ENCODE assay signal across 1 cellular context in the genomic region with DNA sequence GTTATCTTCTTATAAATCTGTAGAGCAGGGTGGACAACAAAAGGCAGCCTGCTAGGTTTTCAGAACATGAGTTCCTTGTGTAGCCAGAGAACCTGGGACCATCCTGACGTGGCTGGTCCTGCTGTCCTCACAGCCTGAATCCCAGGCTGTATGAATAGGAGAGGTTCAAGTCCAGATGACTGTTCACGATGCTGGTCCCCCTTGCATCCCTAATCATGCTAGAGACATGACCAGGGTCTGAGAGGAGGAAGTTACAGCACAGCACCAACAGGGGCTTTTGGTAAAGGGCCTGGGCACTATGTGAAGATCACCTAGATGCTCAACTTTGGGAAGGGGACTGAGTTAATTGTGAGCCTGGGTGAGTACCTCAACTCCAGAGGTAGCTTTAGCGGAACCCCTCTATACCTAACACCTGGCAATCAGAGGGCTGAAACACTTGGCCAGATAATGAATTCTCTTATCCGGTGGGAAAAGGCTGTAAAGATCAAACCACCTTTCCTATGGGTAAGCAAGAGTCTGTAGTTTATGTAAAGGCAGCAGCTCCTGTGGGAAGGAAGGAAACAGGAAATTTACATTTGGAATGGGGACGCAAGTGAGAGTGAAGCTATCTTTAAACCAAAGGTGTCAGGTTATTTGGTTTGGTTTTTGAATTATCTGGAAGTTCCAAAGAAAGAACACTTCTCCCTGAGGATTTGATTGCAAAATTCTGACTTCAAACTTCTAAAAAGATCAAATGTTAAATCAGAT.
TF ChIP-seq lines count a peak whose summit lies in the region.

No MANE protein-coding gene starts in this region.

TF ChIP-seq in GM23338, 12 proteins besides CTCF, POLR2A, EP300 and RAD21 (continued from another document):
- TF ChIP-seq, protein P1, sequence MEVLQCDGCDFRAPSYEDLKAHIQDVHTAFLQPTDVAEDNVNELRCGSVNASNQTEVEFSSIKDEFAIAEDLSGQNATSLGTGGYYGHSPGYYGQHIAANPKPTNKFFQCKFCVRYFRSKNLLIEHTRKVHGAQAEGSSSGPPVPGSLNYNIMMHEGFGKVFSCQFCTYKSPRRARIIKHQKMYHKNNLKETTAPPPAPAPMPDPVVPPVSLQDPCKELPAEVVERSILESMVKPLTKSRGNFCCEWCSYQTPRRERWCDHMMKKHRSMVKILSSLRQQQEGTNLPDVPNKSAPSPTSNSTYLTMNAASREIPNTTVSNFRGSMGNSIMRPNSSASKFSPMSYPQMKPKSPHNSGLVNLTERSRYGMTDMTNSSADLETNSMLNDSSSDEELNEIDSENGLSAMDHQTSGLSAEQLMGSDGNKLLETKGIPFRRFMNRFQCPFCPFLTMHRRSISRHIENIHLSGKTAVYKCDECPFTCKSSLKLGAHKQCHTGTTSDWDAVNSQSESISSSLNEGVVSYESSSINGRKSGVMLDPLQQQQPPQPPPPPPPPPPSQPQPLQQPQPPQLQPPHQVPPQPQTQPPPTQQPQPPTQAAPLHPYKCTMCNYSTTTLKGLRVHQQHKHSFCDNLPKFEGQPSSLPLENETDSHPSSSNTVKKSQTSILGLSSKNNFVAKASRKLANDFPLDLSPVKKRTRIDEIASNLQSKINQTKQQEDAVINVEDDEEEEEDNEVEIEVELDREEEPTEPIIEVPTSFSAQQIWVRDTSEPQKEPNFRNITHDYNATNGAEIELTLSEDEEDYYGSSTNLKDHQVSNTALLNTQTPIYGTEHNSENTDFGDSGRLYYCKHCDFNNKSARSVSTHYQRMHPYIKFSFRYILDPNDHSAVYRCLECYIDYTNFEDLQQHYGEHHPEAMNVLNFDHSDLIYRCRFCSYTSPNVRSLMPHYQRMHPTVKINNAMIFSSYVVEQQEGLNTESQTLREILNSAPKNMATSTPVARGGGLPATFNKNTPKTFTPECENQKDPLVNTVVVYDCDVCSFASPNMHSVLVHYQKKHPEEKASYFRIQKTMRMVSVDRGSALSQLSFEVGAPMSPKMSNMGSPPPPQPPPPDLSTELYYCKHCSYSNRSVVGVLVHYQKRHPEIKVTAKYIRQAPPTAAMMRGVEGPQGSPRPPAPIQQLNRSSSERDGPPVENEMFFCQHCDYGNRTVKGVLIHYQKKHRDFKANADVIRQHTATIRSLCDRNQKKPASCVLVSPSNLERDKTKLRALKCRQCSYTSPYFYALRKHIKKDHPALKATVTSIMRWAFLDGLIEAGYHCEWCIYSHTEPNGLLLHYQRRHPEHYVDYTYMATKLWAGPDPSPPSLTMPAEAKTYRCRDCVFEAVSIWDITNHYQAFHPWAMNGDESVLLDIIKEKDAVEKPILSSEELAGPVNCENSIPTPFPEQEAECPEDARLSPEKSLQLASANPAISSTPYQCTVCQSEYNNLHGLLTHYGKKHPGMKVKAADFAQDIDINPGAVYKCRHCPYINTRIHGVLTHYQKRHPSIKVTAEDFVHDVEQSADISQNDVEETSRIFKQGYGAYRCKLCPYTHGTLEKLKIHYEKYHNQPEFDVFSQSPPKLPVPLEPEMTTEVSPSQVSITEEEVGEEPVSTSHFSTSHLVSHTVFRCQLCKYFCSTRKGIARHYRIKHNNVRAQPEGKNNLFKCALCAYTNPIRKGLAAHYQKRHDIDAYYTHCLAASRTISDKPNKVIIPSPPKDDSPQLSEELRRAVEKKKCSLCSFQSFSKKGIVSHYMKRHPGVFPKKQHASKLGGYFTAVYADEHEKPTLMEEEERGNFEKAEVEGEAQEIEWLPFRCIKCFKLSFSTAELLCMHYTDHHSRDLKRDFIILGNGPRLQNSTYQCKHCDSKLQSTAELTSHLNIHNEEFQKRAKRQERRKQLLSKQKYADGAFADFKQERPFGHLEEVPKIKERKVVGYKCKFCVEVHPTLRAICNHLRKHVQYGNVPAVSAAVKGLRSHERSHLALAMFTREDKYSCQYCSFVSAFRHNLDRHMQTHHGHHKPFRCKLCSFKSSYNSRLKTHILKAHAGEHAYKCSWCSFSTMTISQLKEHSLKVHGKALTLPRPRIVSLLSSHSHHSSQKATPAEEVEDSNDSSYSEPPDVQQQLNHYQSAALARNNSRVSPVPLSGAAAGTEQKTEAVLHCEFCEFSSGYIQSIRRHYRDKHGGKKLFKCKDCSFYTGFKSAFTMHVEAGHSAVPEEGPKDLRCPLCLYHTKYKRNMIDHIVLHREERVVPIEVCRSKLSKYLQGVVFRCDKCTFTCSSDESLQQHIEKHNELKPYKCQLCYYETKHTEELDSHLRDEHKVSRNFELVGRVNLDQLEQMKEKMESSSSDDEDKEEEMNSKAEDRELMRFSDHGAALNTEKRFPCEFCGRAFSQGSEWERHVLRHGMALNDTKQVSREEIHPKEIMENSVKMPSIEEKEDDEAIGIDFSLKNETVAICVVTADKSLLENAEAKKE (CRISPR knock-in tag; IDR thresholded peaks at IDR 0.05): no peak
- TF ChIP-seq NANOG (IDR thresholded peaks at IDR 0.05; ENCODE audit: borderline replicate concordance) (no peak), EZH2 (IDR thresholded peaks at IDR 0.05; ENCODE audit: low read depth, unreplicated experiment) (no peak), CREB1 (CRISPR knock-in tag; IDR thresholded peaks at IDR 0.05; ENCODE audit: low read depth) (no peak), ETS1 (IDR thresholded peaks at IDR 0.05) (no peak), JUNB (IDR thresholded peaks at IDR 0.05; ENCODE audit: unreplicated experiment) (no peak), EZH2phosphoT487 (IDR thresholded peaks at IDR 0.05; ENCODE audit: unreplicated experiment) (no peak), ZNF114 (CRISPR knock-in tag; IDR thresholded peaks at IDR 0.05) (no peak), ZNF331 (CRISPR knock-in tag; IDR thresholded peaks at IDR 0.05; ENCODE audit: low read depth) (no peak), STAT1 (IDR thresholded peaks at IDR 0.05; ENCODE audit: unreplicated experiment) (no peak)
- TF ChIP-seq, protein P2, sequence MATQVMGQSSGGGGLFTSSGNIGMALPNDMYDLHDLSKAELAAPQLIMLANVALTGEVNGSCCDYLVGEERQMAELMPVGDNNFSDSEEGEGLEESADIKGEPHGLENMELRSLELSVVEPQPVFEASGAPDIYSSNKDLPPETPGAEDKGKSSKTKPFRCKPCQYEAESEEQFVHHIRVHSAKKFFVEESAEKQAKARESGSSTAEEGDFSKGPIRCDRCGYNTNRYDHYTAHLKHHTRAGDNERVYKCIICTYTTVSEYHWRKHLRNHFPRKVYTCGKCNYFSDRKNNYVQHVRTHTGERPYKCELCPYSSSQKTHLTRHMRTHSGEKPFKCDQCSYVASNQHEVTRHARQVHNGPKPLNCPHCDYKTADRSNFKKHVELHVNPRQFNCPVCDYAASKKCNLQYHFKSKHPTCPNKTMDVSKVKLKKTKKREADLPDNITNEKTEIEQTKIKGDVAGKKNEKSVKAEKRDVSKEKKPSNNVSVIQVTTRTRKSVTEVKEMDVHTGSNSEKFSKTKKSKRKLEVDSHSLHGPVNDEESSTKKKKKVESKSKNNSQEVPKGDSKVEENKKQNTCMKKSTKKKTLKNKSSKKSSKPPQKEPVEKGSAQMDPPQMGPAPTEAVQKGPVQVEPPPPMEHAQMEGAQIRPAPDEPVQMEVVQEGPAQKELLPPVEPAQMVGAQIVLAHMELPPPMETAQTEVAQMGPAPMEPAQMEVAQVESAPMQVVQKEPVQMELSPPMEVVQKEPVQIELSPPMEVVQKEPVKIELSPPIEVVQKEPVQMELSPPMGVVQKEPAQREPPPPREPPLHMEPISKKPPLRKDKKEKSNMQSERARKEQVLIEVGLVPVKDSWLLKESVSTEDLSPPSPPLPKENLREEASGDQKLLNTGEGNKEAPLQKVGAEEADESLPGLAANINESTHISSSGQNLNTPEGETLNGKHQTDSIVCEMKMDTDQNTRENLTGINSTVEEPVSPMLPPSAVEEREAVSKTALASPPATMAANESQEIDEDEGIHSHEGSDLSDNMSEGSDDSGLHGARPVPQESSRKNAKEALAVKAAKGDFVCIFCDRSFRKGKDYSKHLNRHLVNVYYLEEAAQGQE (IDR thresholded peaks at IDR 0.05; ENCODE audit: unreplicated experiment): no peak
